1 cellular context compared by ENCODE assay signal in genomic region chr4:80294206-80294605, GRCh38.
TF ChIP-seq lines count a peak whose summit lies in the region.

No MANE protein-coding gene starts in this region.

TF ChIP-seq in IMR-90, 13 proteins besides CTCF, POLR2A, EP300 and RAD21 (continued from another document):
- no peak for TF ChIP-seq ELK1 (IDR thresholded peaks at IDR 0.05; ENCODE audit: borderline replicate concordance, low read depth, low read length)
TF ChIP-seq in IMR-90: peak in this region for 0.
